12 cellular contexts compared by ENCODE assay signal in the genomic region with DNA sequence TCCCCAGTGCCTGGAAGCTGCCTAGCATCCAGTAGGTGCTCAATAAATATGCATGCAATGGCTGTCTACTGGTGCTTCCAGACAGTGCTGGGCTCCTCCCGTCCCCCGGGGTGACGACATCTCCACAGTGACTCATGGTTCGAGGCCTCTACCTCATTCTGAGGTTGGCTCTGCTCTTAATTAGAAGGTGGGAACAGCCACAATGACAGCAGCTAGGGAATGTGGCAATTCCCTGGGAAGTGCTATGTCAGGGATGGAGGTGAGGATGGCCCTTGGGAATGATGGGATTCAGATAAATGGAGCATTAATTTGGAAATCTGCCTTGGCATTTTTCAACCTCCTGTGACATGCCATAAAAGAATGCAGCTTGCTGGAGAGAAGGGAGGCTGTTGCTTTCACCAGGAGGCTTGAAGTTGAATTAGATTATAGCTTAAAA. TPM values are rescaled to one million over a fixed set of nuclear protein-coding genes. Genes with fewer than 3 reads are reported as not detected.
DNase-seq lines count a peak whose midpoint lies in the region; ATAC-seq and TF ChIP-seq lines count a peak whose summit lies in the region.
"Had no signal": no experiment of that assay in that cellular context is flagged by ENCODE, and none has a peak within 500 bp of the region (broad histone marks: within the 10 kb centered on the region; RNA-seq: fewer than 3 reads in every experiment).

No MANE protein-coding gene starts in this region.

- H3K4me1 Mint-ChIP-seq in stimulated activated naive CD8-positive, alpha-beta T cell treated with anti-CD3 and anti-CD28 coated beads, Interleukin-15, amount 100 ng/mL, for 72 hours: peaks cover 5% of the 10 kb centered on the region
- H3K4me1 Mint-ChIP-seq: neural progenitor cell had no signal

- H3K27me3 Mint-ChIP-seq in stimulated activated naive CD8-positive, alpha-beta T cell treated with anti-CD3 and anti-CD28 coated beads, Interleukin-15, amount 100 ng/mL, for 72 hours: no peaks in the 10 kb centered on the region
- H3K27me3 Mint-ChIP-seq: activated naive CD8-positive, alpha-beta T cell had no signal

- H3K27ac Mint-ChIP-seq in stimulated activated naive CD8-positive, alpha-beta T cell treated with anti-CD3 and anti-CD28 coated beads, Interleukin-15, amount 100 ng/mL, for 72 hours: no peak overlapping the region
- H3K27ac Mint-ChIP-seq: activated naive CD8-positive, alpha-beta T cell; neural progenitor cell had no signal

- H3K4me3 ChIP-seq in HFF-Myc (replicated peaks; ENCODE audit: low read depth, low read length) (no peak overlapping the region), fibroblast of the aortic adventitia (ENCODE audit: low read depth, low read length) (no peak overlapping the region)
- H3K4me3 ChIP-seq: neural progenitor cell had no signal

- no peaks in the 10 kb centered on the region for H3K9me3 Mint-ChIP-seq in stimulated activated naive CD8-positive, alpha-beta T cell treated with anti-CD3 and anti-CD28 coated beads, Interleukin-15, amount 100 ng/mL, for 72 hours
- H3K9me3 Mint-ChIP-seq: neural progenitor cell had no signal

- no peak overlapping the region for H3K4me3 Mint-ChIP-seq in stimulated activated naive CD8-positive, alpha-beta T cell treated with anti-CD3 and anti-CD28 coated beads, Interleukin-15, amount 100 ng/mL, for 72 hours
- H3K4me3 Mint-ChIP-seq: activated naive CD8-positive, alpha-beta T cell; neural progenitor cell had no signal

- no peak for TF ChIP-seq CTCF in HFF-Myc (IDR thresholded peaks at IDR 0.05; ENCODE audit: low read depth, low read length, missing control alignments)
- TF ChIP-seq CTCF in fibroblast of the aortic adventitia (IDR thresholded peaks at IDR 0.05; ENCODE audit: insufficient read depth, low read length): no peak

- peak; percentile 96 for DNase-seq in AG08395 (ENCODE audit: low spot score)
- DNase-seq in HFF-Myc (ENCODE audit: extremely low read depth, low read depth): peak; percentile 50
- DNase-seq in fibroblast of the aortic adventitia (ENCODE audit: low read depth): peak; percentile 92
- no peak for DNase-seq in RPMI8226
- no peak for DNase-seq in stimulated activated naive CD8-positive, alpha-beta T cell treated with anti-CD3 and anti-CD28 coated beads, Interleukin-15, amount 100 ng/mL, for 72 hours
- DNase-seq: activated CD4-positive, CD25-positive, alpha-beta regulatory T cell; NCI-H1436 had no signal

- ATAC-seq in SK-N-SH treated with all-trans-retinoic acid at 6 μM for 48 hours (peak; percentile 94), GM18517 (IDR thresholded peaks at IDR 0.05; ENCODE audit: unreplicated experiment) (no peak), GM18909 (IDR thresholded peaks at IDR 0.05; ENCODE audit: poor library complexity, unreplicated experiment) (no peak)
- ATAC-seq in stimulated activated naive CD8-positive, alpha-beta T cell treated with anti-CD3 and anti-CD28 coated beads, Interleukin-15, amount 100 ng/mL, for 72 hours: no peak

TF ChIP-seq in SK-N-SH treated with all-trans-retinoic acid at 6 μM for 48 hours, 23 proteins besides CTCF, POLR2A, EP300 and RAD21 (continues in another document):
- TF ChIP-seq, protein P1, sequence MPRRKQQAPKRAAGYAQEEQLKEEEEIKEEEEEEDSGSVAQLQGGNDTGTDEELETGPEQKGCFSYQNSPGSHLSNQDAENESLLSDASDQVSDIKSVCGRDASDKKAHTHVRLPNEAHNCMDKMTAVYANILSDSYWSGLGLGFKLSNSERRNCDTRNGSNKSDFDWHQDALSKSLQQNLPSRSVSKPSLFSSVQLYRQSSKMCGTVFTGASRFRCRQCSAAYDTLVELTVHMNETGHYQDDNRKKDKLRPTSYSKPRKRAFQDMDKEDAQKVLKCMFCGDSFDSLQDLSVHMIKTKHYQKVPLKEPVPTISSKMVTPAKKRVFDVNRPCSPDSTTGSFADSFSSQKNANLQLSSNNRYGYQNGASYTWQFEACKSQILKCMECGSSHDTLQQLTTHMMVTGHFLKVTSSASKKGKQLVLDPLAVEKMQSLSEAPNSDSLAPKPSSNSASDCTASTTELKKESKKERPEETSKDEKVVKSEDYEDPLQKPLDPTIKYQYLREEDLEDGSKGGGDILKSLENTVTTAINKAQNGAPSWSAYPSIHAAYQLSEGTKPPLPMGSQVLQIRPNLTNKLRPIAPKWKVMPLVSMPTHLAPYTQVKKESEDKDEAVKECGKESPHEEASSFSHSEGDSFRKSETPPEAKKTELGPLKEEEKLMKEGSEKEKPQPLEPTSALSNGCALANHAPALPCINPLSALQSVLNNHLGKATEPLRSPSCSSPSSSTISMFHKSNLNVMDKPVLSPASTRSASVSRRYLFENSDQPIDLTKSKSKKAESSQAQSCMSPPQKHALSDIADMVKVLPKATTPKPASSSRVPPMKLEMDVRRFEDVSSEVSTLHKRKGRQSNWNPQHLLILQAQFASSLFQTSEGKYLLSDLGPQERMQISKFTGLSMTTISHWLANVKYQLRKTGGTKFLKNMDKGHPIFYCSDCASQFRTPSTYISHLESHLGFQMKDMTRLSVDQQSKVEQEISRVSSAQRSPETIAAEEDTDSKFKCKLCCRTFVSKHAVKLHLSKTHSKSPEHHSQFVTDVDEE (CRISPR knock-in tag; IDR thresholded peaks at IDR 0.05): no peak
- TF ChIP-seq ISL1 (CRISPR knock-in tag; IDR thresholded peaks at IDR 0.05): peak; percentile 86
- TF ChIP-seq, protein P2, sequence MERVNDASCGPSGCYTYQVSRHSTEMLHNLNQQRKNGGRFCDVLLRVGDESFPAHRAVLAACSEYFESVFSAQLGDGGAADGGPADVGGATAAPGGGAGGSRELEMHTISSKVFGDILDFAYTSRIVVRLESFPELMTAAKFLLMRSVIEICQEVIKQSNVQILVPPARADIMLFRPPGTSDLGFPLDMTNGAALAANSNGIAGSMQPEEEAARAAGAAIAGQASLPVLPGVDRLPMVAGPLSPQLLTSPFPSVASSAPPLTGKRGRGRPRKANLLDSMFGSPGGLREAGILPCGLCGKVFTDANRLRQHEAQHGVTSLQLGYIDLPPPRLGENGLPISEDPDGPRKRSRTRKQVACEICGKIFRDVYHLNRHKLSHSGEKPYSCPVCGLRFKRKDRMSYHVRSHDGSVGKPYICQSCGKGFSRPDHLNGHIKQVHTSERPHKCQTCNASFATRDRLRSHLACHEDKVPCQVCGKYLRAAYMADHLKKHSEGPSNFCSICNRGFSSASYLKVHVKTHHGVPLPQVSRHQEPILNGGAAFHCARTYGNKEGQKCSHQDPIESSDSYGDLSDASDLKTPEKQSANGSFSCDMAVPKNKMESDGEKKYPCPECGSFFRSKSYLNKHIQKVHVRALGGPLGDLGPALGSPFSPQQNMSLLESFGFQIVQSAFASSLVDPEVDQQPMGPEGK (CRISPR knock-in tag; IDR thresholded peaks at IDR 0.05; ENCODE audit: borderline replicate concordance): no peak; the same call in 1 of the 2 replicates
- TF ChIP-seq, protein P3, sequence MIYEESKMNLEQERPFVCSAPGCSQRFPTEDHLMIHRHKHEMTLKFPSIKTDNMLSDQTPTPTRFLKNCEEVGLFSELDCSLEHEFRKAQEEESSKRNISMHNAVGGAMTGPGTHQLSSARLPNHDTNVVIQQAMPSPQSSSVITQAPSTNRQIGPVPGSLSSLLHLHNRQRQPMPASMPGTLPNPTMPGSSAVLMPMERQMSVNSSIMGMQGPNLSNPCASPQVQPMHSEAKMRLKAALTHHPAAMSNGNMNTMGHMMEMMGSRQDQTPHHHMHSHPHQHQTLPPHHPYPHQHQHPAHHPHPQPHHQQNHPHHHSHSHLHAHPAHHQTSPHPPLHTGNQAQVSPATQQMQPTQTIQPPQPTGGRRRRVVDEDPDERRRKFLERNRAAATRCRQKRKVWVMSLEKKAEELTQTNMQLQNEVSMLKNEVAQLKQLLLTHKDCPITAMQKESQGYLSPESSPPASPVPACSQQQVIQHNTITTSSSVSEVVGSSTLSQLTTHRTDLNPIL (CRISPR knock-in tag; IDR thresholded peaks at IDR 0.05; ENCODE audit: low read depth): peak; percentile 72; the same call in 1 of the 2 replicates
- TF ChIP-seq ARNTL (CRISPR knock-in tag; IDR thresholded peaks at IDR 0.05; ENCODE audit: borderline replicate concordance, low read depth): no peak
- no peak for TF ChIP-seq ZNF565 (CRISPR knock-in tag; conservative IDR thresholded peaks at IDR 0.05; ENCODE audit: low read depth)
- TF ChIP-seq ZFP3 (CRISPR knock-in tag; IDR thresholded peaks at IDR 0.05): peak; percentile 81; the same call in 1 of the 2 replicates
- no peak for TF ChIP-seq BACH2 (CRISPR knock-in tag; IDR thresholded peaks at IDR 0.05; ENCODE audit: borderline replicate concordance)
- TF ChIP-seq ZNF8 (CRISPR knock-in tag; IDR thresholded peaks at IDR 0.05): peak; percentile 33; the same call in 1 of the 2 replicates
- 0 out of 2 replicates have a peak, but pooled peaks have one; percentile 78 for TF ChIP-seq CSDC2 (CRISPR knock-in tag; IDR thresholded peaks at IDR 0.05)
- peak; percentile 51; the same call in 1 of the 2 replicates for TF ChIP-seq SNAI2 (CRISPR knock-in tag; IDR thresholded peaks at IDR 0.05)
- TF ChIP-seq GLIS3 (CRISPR knock-in tag; IDR thresholded peaks at IDR 0.05): no peak
- TF ChIP-seq ZFP30 (CRISPR knock-in tag; IDR thresholded peaks at IDR 0.05): no peak
- TF ChIP-seq TOX (CRISPR knock-in tag; IDR thresholded peaks at IDR 0.05; ENCODE audit: borderline replicate concordance): no peak
- TF ChIP-seq RARB (CRISPR knock-in tag; IDR thresholded peaks at IDR 0.05): no peak
- TF ChIP-seq TCF4 (CRISPR knock-in tag; IDR thresholded peaks at IDR 0.05; ENCODE audit: borderline replicate concordance): no peak
- no peak for TF ChIP-seq ESRRG (CRISPR knock-in tag; IDR thresholded peaks at IDR 0.05)
- TF ChIP-seq PPARA (CRISPR knock-in tag; IDR thresholded peaks at IDR 0.05; ENCODE audit: borderline replicate concordance): no peak
- TF ChIP-seq, protein P4, sequence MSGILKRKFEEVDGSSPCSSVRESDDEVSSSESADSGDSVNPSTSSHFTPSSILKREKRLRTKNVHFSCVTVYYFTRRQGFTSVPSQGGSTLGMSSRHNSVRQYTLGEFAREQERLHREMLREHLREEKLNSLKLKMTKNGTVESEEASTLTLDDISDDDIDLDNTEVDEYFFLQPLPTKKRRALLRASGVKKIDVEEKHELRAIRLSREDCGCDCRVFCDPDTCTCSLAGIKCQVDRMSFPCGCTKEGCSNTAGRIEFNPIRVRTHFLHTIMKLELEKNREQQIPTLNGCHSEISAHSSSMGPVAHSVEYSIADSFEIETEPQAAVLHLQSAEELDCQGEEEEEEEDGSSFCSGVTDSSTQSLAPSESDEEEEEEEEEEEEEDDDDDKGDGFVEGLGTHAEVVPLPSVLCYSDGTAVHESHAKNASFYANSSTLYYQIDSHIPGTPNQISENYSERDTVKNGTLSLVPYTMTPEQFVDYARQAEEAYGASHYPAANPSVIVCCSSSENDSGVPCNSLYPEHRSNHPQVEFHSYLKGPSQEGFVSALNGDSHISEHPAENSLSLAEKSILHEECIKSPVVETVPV (CRISPR knock-in tag; IDR thresholded peaks at IDR 0.05): no peak

RNA-seq across cellular contexts. Expression of a gene that starts 43.5 kb away (rescaled TPM):
- total RNA-seq in fibroblast of the aortic adventitia (ENCODE audit: low replicate concordance): 0.36 and 0.41 TPM in 2 replicates

Comparison
In these comparisons a context has a peak if more than half of its experiments do, and no peak if none do; other contexts are left out.
1. DNase-seq: peak in AG08395 (single experiment), HFF-Myc (single experiment) and fibroblast of the aortic adventitia (single experiment); none in RPMI8226 (single experiment) and stimulated activated naive CD8-positive, alpha-beta T cell treated with anti-CD3 and anti-CD28 coated beads, Interleukin-15, amount 100 ng/mL, for 72 hours (0 of 2).